In the genomic region with DNA sequence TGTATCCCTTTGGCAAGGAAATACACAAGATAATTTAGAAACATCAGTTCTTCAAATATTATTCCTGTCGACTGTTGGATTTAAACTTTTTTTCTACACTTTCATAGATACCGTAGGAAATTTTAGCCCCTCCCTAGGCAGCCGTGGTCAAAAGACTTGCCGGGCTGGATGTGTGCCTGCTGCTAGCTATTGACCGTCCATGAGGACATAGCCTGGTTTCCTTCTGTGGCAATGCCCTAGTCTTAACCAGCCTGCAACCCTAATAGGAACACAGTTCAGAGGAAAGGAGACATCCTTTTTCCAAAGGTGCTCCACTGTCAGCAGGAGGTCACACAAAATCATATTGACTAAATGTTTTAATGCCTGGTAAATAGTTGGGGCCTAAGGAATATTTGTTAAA, we compare ENCODE assay signal across 33 cellular contexts.
"Had no signal": no experiment of that assay in that cellular context is flagged by ENCODE, and none has a peak within 500 bp of the region (broad histone marks: within the 10 kb centered on the region; RNA-seq: fewer than 3 reads in every experiment).

No MANE protein-coding gene starts in this region.

- H3K4me3 Mint-ChIP-seq: activated CD4-positive, alpha-beta T cell treated with anti-CD3 and anti-CD28 coated beads for 36 hours; activated CD4-positive, alpha-beta T cell treated with anti-CD3 and anti-CD28 coated beads, Interleukin-2, amount 10 ng/mL, durations not matched to agents 7 days and 5 days; activated CD8-positive, alpha-beta T cell treated with anti-CD3 and anti-CD28 coated beads for 36 hours; activated naive CD8-positive, alpha-beta T cell; activated T-cell treated with anti-CD3 and anti-CD28 coated beads, Interleukin-2, amount 50 U/mL, for 4 hours; activated T-helper 17 cell treated with anti-CD3 and anti-CD28 coated beads, Interleukin-2, amount 50 U/mL, for 72 hours; effector memory CD8-positive, alpha-beta T cell; T-cell; T-helper 1 cell treated with Interleukin-12 subunit alpha and Interleukin-12 subunit beta and Interleukin-4 antibody, amounts not matched to agents 30 μg/mL and 1 μg/mL, for 36 hours had no signal

- H3K4me1 ChIP-seq: esophagus muscularis mucosa, foreskin keratinocyte, gastrocnemius medialis had no signal

- H3K9me3 ChIP-seq: esophagus muscularis mucosa, gastrocnemius medialis had no signal

- H3K27ac Mint-ChIP-seq: activated CD4-positive, alpha-beta T cell treated with anti-CD3 and anti-CD28 coated beads for 36 hours; activated CD4-positive, alpha-beta T cell treated with anti-CD3 and anti-CD28 coated beads, Interleukin-2, amount 10 ng/mL, durations not matched to agents 7 days and 5 days; activated CD8-positive, alpha-beta T cell treated with anti-CD3 and anti-CD28 coated beads for 36 hours; activated naive CD8-positive, alpha-beta T cell; activated T-helper 17 cell treated with anti-CD3 and anti-CD28 coated beads, Interleukin-2, amount 50 U/mL, for 72 hours; effector memory CD8-positive, alpha-beta T cell; T-cell; T-helper 1 cell treated with Interleukin-12 subunit alpha and Interleukin-12 subunit beta and Interleukin-4 antibody, amounts not matched to agents 30 μg/mL and 1 μg/mL, for 36 hours had no signal

- H3K4me1 Mint-ChIP-seq: activated T-helper 17 cell treated with anti-CD3 and anti-CD28 coated beads, Interleukin-2, amount 50 U/mL, for 72 hours had no signal

- H3K27me3 Mint-ChIP-seq: activated CD4-positive, alpha-beta T cell treated with anti-CD3 and anti-CD28 coated beads for 36 hours; activated CD4-positive, alpha-beta T cell treated with anti-CD3 and anti-CD28 coated beads, Interleukin-2, amount 10 ng/mL, durations not matched to agents 7 days and 5 days; activated CD8-positive, alpha-beta T cell treated with anti-CD3 and anti-CD28 coated beads for 36 hours; activated naive CD8-positive, alpha-beta T cell; activated T-helper 17 cell treated with anti-CD3 and anti-CD28 coated beads, Interleukin-2, amount 50 U/mL, for 72 hours; effector memory CD8-positive, alpha-beta T cell; T-cell had no signal

- H3K4me3 ChIP-seq: esophagus muscularis mucosa, gastrocnemius medialis had no signal

- H3K36me3 ChIP-seq: brain microvascular endothelial cell, esophagus muscularis mucosa, gastrocnemius medialis had no signal

- H3K9me3 Mint-ChIP-seq: activated CD4-positive, alpha-beta T cell treated with anti-CD3 and anti-CD28 coated beads, Interleukin-2, amount 10 ng/mL, durations not matched to agents 7 days and 5 days; activated CD8-positive, alpha-beta T cell treated with anti-CD3 and anti-CD28 coated beads for 36 hours; activated T-cell treated with anti-CD3 and anti-CD28 coated beads, Interleukin-2, amount 50 U/mL, for 4 hours; T-helper 1 cell treated with Interleukin-12 subunit alpha and Interleukin-12 subunit beta and Interleukin-4 antibody, amounts not matched to agents 30 μg/mL and 1 μg/mL, for 36 hours had no signal

- H3K27ac ChIP-seq: brain microvascular endothelial cell, esophagus muscularis mucosa, foreskin keratinocyte, gastrocnemius medialis had no signal

- H3K27me3 ChIP-seq: brain microvascular endothelial cell, esophagus muscularis mucosa, foreskin keratinocyte, gastrocnemius medialis had no signal

- DNase-seq: activated CD4-positive, alpha-beta T cell treated with anti-CD3 and anti-CD28 coated beads for 36 hours; activated CD4-positive, alpha-beta T cell treated with anti-CD3 and anti-CD28 coated beads, Interleukin-2, amount 10 ng/mL, durations not matched to agents 7 days and 5 days; activated CD4-positive, alpha-beta T cell treated with anti-CD3 and anti-CD28 coated beads, Interleukin-2, amount 50 U/mL, for 48 hours; activated CD4-positive, CD25-positive, alpha-beta regulatory T cell; activated CD4-positive, CD25-positive, alpha-beta regulatory T cell treated with anti-CD3 and anti-CD28 coated beads, Interleukin-2, amount 50 U/mL, for 72 hours; activated CD8-positive, alpha-beta memory T cell treated with anti-CD3 and anti-CD28 coated beads for 24 hours; activated CD8-positive, alpha-beta T cell treated with anti-CD3 and anti-CD28 coated beads for 36 hours; activated effector memory CD4-positive, alpha-beta T cell treated with Interleukin-2 at 50 U/mL for 16 hours; activated gamma-delta T cell treated with Interleukin-2 at 50 U/mL for 16 hours; activated naive CD4-positive, alpha-beta T cell treated with anti-CD3 and anti-CD28 coated beads, Interleukin-2, amount 50 U/mL, for 16 hours; activated naive CD4-positive, alpha-beta T cell treated with Interleukin-2 at 50 U/mL for 16 hours; activated T-cell treated with anti-CD3 and anti-CD28 coated beads, Interleukin-2, amount 50 U/mL, for 4 hours; amniotic stem cell; anterior cingulate cortex; brain microvascular endothelial cell; caudate nucleus; cortex of kidney; dermis blood vessel endothelial cell; effector CD4-positive, alpha-beta T cell; effector memory CD8-positive, alpha-beta T cell; erythroblast; foreskin keratinocyte; gastrocnemius medialis; glutamatergic neuron; SW 1271; T-cell had no signal

- FAIRE-seq: astrocyte, bronchial epithelial cell, colon had no signal

- ATAC-seq: activated CD4-positive, alpha-beta T cell treated with anti-CD3 and anti-CD28 coated beads for 36 hours; activated CD8-positive, alpha-beta T cell treated with anti-CD3 and anti-CD28 coated beads for 36 hours; activated T-cell treated with anti-CD3 and anti-CD28 coated beads, Interleukin-2, amount 50 U/mL, for 4 hours; activated T-helper 17 cell treated with anti-CD3 and anti-CD28 coated beads, Interleukin-2, amount 50 U/mL, for 72 hours; effector memory CD8-positive, alpha-beta T cell; foreskin keratinocyte; gastrocnemius medialis; T-cell had no signal
